16 cellular contexts compared by ENCODE assay signal in genomic region chr10:72794260-72794659, GRCh38.
A peak's percentile ranks its signal among the peaks of the same experiment; 100 is the strongest.
DNase-seq lines count a peak whose midpoint lies in the region; ATAC-seq and TF ChIP-seq lines count a peak whose summit lies in the region.
"Had no signal": no experiment of that assay in that cellular context is flagged by ENCODE, and none has a peak within 500 bp of the region (broad histone marks: within the 10 kb centered on the region; RNA-seq: fewer than 3 reads in every experiment).

No MANE protein-coding gene starts in this region.

- H3K36me3 ChIP-seq in HUES48 (ENCODE audit: control insufficient read depth, insufficient read depth, low read length) (no peaks in the 10 kb centered on the region), testis (ENCODE audit: low read depth, missing control alignments) (no peaks in the 10 kb centered on the region)
- H3K36me3 ChIP-seq: adrenal gland, neural progenitor cell, upper lobe of right lung had no signal

- peak; percentile 44 for DNase-seq in AG10803 (ENCODE audit: low read depth)
- DNase-seq in astrocyte of the hippocampus (ENCODE audit: low read depth, low spot score) = peak; percentile 10
- peak; percentile 37 to 61 for DNase-seq in foreskin fibroblast
- DNase-seq in activated T-helper 2 cell treated with anti-CD3 and anti-CD28 coated beads, Interferon-gamma antibody, Interleukin-2, Interleukin-4, amounts not matched to agents 10 μg/mL and 5 μg/mL and 100 μg/mL, durations not matched to agents 14 hours and 24 hours and 36 hours (ENCODE audit: low spot score) = no peak
- DNase-seq in testis = no peak
- DNase-seq: activated CD4-positive, alpha-beta memory T cell treated with anti-CD3 and anti-CD28 coated beads for 36 hours; adrenal gland; NCI-H1092 treated with DMSO at 0.1 percent for 48 hours; upper lobe of right lung had no signal

- H3K4me3 Mint-ChIP-seq in activated T-helper 2 cell treated with anti-CD3 and anti-CD28 coated beads, Interferon-gamma antibody, Interleukin-2, Interleukin-4, amounts not matched to agents 10 μg/mL and 5 μg/mL and 100 μg/mL, durations not matched to agents 14 hours and 24 hours and 36 hours (ENCODE audit: low read depth) = no peak overlapping the region
- H3K4me3 Mint-ChIP-seq: activated CD4-positive, alpha-beta memory T cell treated with anti-CD3 and anti-CD28 coated beads for 36 hours; B cell; neural progenitor cell; stimulated activated effector memory CD8-positive, alpha-beta T cell treated with anti-CD3 and anti-CD28 coated beads, Interleukin-12 subunit alpha, Interleukin-12 subunit beta, amount 100 ng/mL, for 72 hours had no signal

- H3K27me3 ChIP-seq in HUES48 (ENCODE audit: control insufficient read depth, insufficient read depth, low read length) = no peaks in the 10 kb centered on the region
- H3K27me3 ChIP-seq in testis = no peaks in the 10 kb centered on the region
- H3K27me3 ChIP-seq: adrenal gland, neural progenitor cell, upper lobe of right lung had no signal

- H3K27ac Mint-ChIP-seq in activated T-helper 2 cell treated with anti-CD3 and anti-CD28 coated beads, Interferon-gamma antibody, Interleukin-2, Interleukin-4, amounts not matched to agents 10 μg/mL and 5 μg/mL and 100 μg/mL, durations not matched to agents 14 hours and 24 hours and 36 hours = no peak overlapping the region
- H3K27ac Mint-ChIP-seq: activated CD4-positive, alpha-beta memory T cell treated with anti-CD3 and anti-CD28 coated beads for 36 hours; B cell; neural progenitor cell; stimulated activated effector memory CD8-positive, alpha-beta T cell treated with anti-CD3 and anti-CD28 coated beads, Interleukin-12 subunit alpha, Interleukin-12 subunit beta, amount 100 ng/mL, for 72 hours had no signal

- no peak for TF ChIP-seq POLR2A in testis (IDR thresholded peaks at IDR 0.05)

- H3K36me3 Mint-ChIP-seq in activated T-helper 2 cell treated with anti-CD3 and anti-CD28 coated beads, Interferon-gamma antibody, Interleukin-2, Interleukin-4, amounts not matched to agents 10 μg/mL and 5 μg/mL and 100 μg/mL, durations not matched to agents 14 hours and 24 hours and 36 hours (ENCODE audit: low read depth) = no peaks in the 10 kb centered on the region
- H3K36me3 Mint-ChIP-seq: activated CD4-positive, alpha-beta memory T cell treated with anti-CD3 and anti-CD28 coated beads for 36 hours; neural progenitor cell; stimulated activated effector memory CD8-positive, alpha-beta T cell treated with anti-CD3 and anti-CD28 coated beads, Interleukin-12 subunit alpha, Interleukin-12 subunit beta, amount 100 ng/mL, for 72 hours had no signal

- H3K4me1 Mint-ChIP-seq in activated T-helper 2 cell treated with anti-CD3 and anti-CD28 coated beads, Interferon-gamma antibody, Interleukin-2, Interleukin-4, amounts not matched to agents 10 μg/mL and 5 μg/mL and 100 μg/mL, durations not matched to agents 14 hours and 24 hours and 36 hours (ENCODE audit: low read depth) = peaks cover 6% of the 10 kb centered on the region

- no peak for TF ChIP-seq CTCF in AG10803 (conservative IDR thresholded peaks at IDR 0.05; ENCODE audit: low read length)
- no peak for TF ChIP-seq CTCF in foreskin fibroblast (IDR thresholded peaks at IDR 0.05; ENCODE audit: low read depth, low read length)
- no peak for TF ChIP-seq CTCF in testis (IDR thresholded peaks at IDR 0.05)

- H3K9me3 Mint-ChIP-seq in activated T-helper 2 cell treated with anti-CD3 and anti-CD28 coated beads, Interferon-gamma antibody, Interleukin-2, Interleukin-4, amounts not matched to agents 10 μg/mL and 5 μg/mL and 100 μg/mL, durations not matched to agents 14 hours and 24 hours and 36 hours = no peaks in the 10 kb centered on the region
- H3K9me3 Mint-ChIP-seq: activated CD4-positive, alpha-beta memory T cell treated with anti-CD3 and anti-CD28 coated beads for 36 hours; neural progenitor cell; stimulated activated effector memory CD8-positive, alpha-beta T cell treated with anti-CD3 and anti-CD28 coated beads, Interleukin-12 subunit alpha, Interleukin-12 subunit beta, amount 100 ng/mL, for 72 hours had no signal

- H3K9me3 ChIP-seq in HUES48 (ENCODE audit: control insufficient read depth, insufficient read depth, low read length) (no peaks in the 10 kb centered on the region), testis (no peaks in the 10 kb centered on the region)
- H3K9me3 ChIP-seq: adrenal gland, upper lobe of right lung had no signal

- no peak overlapping the region for H3K4me3 ChIP-seq in AG10803 (ENCODE audit: low read length)
- H3K4me3 ChIP-seq in HUES48 (ENCODE audit: low read depth, low read length) = 0 out of 2 replicates have a peak overlapping the region, but pooled peaks have one; percentile 19
- H3K4me3 ChIP-seq in foreskin fibroblast (ENCODE audit: low read depth in 1 of 2, low read length in 2 of 2) = no peak overlapping the region
- no peak overlapping the region for H3K4me3 ChIP-seq in testis
- H3K4me3 ChIP-seq: adrenal gland, neural progenitor cell, upper lobe of right lung had no signal

- no peak overlapping the region for H3K9ac ChIP-seq in HUES48 (ENCODE audit: low read depth, low read length)
- H3K9ac ChIP-seq: neural progenitor cell had no signal

- 83 to 96% methylated on average over 2 of the region's 2 CpGs for WGBS in testis, 2 donors

- ATAC-seq in HG02973 (IDR thresholded peaks at IDR 0.05; ENCODE audit: unreplicated experiment) = no peak
- ATAC-seq in HG02759 (IDR thresholded peaks at IDR 0.05; ENCODE audit: unreplicated experiment) = no peak
- ATAC-seq: esophagus mucosa; stimulated activated effector memory CD8-positive, alpha-beta T cell treated with anti-CD3 and anti-CD28 coated beads, Interleukin-12 subunit alpha, Interleukin-12 subunit beta, amount 100 ng/mL, for 72 hours; upper lobe of right lung had no signal

- H3K4me1 ChIP-seq in HUES48 (ENCODE audit: control insufficient read depth, insufficient read depth, low read length) (peaks cover 50% of the 10 kb centered on the region), testis (no peaks in the 10 kb centered on the region)
- H3K4me1 ChIP-seq: adrenal gland, upper lobe of right lung had no signal

- H3K27ac ChIP-seq in HUES48 (ENCODE audit: low read depth, low read length) (peak overlapping the region; percentile 85), testis (no peak overlapping the region)
- H3K27ac ChIP-seq: adrenal gland, neural progenitor cell, upper lobe of right lung had no signal

- intact Hi-C loops in activated T-helper 2 cell treated with anti-CD3 and anti-CD28 coated beads, Interferon-gamma antibody, Interleukin-2, Interleukin-4, amounts not matched to agents 10 μg/mL and 5 μg/mL and 100 μg/mL, durations not matched to agents 14 hours and 24 hours and 36 hours (cut with micrococcal nuclease) = no loop called here
- intact Hi-C loops in testis (cut with DNase I; ENCODE audit: low total_unique reads) = no loop called here

- H3K27me3 Mint-ChIP-seq in activated T-helper 2 cell treated with anti-CD3 and anti-CD28 coated beads, Interferon-gamma antibody, Interleukin-2, Interleukin-4, amounts not matched to agents 10 μg/mL and 5 μg/mL and 100 μg/mL, durations not matched to agents 14 hours and 24 hours and 36 hours (ENCODE audit: low read depth) = no peaks in the 10 kb centered on the region
- H3K27me3 Mint-ChIP-seq: activated CD4-positive, alpha-beta memory T cell treated with anti-CD3 and anti-CD28 coated beads for 36 hours; B cell had no signal

Comparison
In these comparisons a context has a peak if more than half of its experiments do, and no peak if none do; other contexts are left out.
1. DNase-seq: peak in AG10803 (single experiment), astrocyte of the hippocampus (single experiment) and foreskin fibroblast (2 of 2); none in activated T-helper 2 cell treated with anti-CD3 and anti-CD28 coated beads, Interferon-gamma antibody, Interleukin-2, Interleukin-4, amounts not matched to agents 10 μg/mL and 5 μg/mL and 100 μg/mL, durations not matched to agents 14 hours and 24 hours and 36 hours (single experiment) and testis (single experiment).